Comparison of ENCODE assay signal across 8 cellular contexts in genomic region chr6:13229205-13230085, GRCh38.
DNase-seq lines count a peak whose midpoint lies in the region; ATAC-seq and TF ChIP-seq lines count a peak whose summit lies in the region.

No MANE protein-coding gene starts in this region.

- H3K27me3 Mint-ChIP-seq in mesothelial cell of epicardium (ENCODE audit: low read depth): peaks cover 14% of the 10 kb centered on the region

- H3K4me3 ChIP-seq in Peyer's patch (no peak overlapping the region), prostate gland (no peak overlapping the region)

- DNase-seq in A172 (ENCODE audit: low spot score) (peak; percentile 28), Peyer's patch (peak in 2 of 3 donors; percentile 58 to 63), iPS-NIHi7 (ENCODE audit: extremely low spot score) (peak; percentile 25), erythroblast (lab: John Stamatoyannopoulos, UW) (no peak), prostate gland (ENCODE audit: low spot score) (no peak), mesothelial cell of epicardium (ENCODE audit: low spot score in 2 of 2, unreplicated experiment in 2 of 2) (no peak)

- H3K27ac ChIP-seq in Peyer's patch (no peak overlapping the region), prostate gland (no peak overlapping the region)

- H3K4me1 Mint-ChIP-seq in mesothelial cell of epicardium: no peaks in the 10 kb centered on the region

- 79% methylated on average over 9 of the region's 9 CpGs for WGBS in prostate gland

- no peak overlapping the region for H3K27ac Mint-ChIP-seq in mesothelial cell of epicardium

- no peaks in the 10 kb centered on the region for H3K36me3 Mint-ChIP-seq in mesothelial cell of epicardium

- ATAC-seq in GM18499 (IDR thresholded peaks at IDR 0.05; ENCODE audit: insufficient read depth, unreplicated experiment) (peak; percentile 90), HG02840 (IDR thresholded peaks at IDR 0.05; ENCODE audit: low FRiP score, unreplicated experiment) (peak; percentile 89)

- TF ChIP-seq CTCF in Peyer's patch (IDR thresholded peaks at IDR 0.05) (no peak), prostate gland (IDR thresholded peaks at IDR 0.05) (no peak), mesothelial cell of epicardium (IDR thresholded peaks at IDR 0.05; ENCODE audit: unreplicated experiment) (no peak)

- TF ChIP-seq POLR2A in Peyer's patch (IDR thresholded peaks at IDR 0.05): no peak
- TF ChIP-seq POLR2A in erythroblast (IDR thresholded peaks at IDR 0.05; ENCODE audit: low read length): no peak
- no peak for TF ChIP-seq POLR2A in prostate gland (IDR thresholded peaks at IDR 0.05)

- intact Hi-C loops in prostate gland (cut with DNase I): no loop called here

- H3K9me3 ChIP-seq in Peyer's patch (no peaks in the 10 kb centered on the region), prostate gland (no peaks in the 10 kb centered on the region)

- no peaks in the 10 kb centered on the region for H3K9me3 Mint-ChIP-seq in mesothelial cell of epicardium

- no peak overlapping the region for H3K4me3 Mint-ChIP-seq in mesothelial cell of epicardium

- H3K36me3 ChIP-seq in Peyer's patch (no peaks in the 10 kb centered on the region), prostate gland (no peaks in the 10 kb centered on the region)

- H3K4me1 ChIP-seq in Peyer's patch (peaks cover 0 to 7% (median 0%) of the 10 kb centered on the region in 4 donors), prostate gland (replicated peaks) (no peaks in the 10 kb centered on the region)

- H3K27me3 ChIP-seq in Peyer's patch (no peaks in the 10 kb centered on the region), prostate gland (replicated peaks; ENCODE audit: insufficient read depth) (no peaks in the 10 kb centered on the region)

Comparison
In these comparisons a context has a peak if more than half of its experiments do, and no peak if none do; other contexts are left out.
1. DNase-seq: peak in A172 (single experiment), Peyer's patch (2 of 3) and iPS-NIHi7 (single experiment); none in erythroblast (0 of 2), prostate gland (single experiment) and mesothelial cell of epicardium (0 of 2).